In genomic region chr17:66283296-66283934, GRCh38 we compare ENCODE assay signal across 16 cellular contexts. TPM values are rescaled to one million over a fixed set of nuclear protein-coding genes. Genes with fewer than 3 reads are reported as not detected.
A peak's percentile ranks its signal among the peaks of the same experiment; 100 is the strongest.
DNase-seq lines count a peak whose midpoint lies in the region; ATAC-seq, FAIRE-seq and TF ChIP-seq lines count a peak whose summit lies in the region.
"Had no signal": no experiment of that assay in that cellular context is flagged by ENCODE, and none has a peak within 500 bp of the region (broad histone marks: within the 10 kb centered on the region; RNA-seq: fewer than 3 reads in every experiment).

No MANE protein-coding gene starts in this region.

- BruUV-seq in HepG2 (replicated peaks; lab: Mats Ljungman, UMichigan): no TSS peak

- TF ChIP-seq RAD21 in HepG2 (CRISPR knock-in tag; IDR thresholded peaks at IDR 0.05): no peak

- FAIRE-seq in HepG2 (lab: Jason Lieb, UNC): no peak
- FAIRE-seq: GM12878, GM18507 had no signal

- H3K36me3 ChIP-seq in HepG2 (replicated peaks in 1 of 2; ENCODE audit: control insufficient read depth in 1 of 2, insufficient read depth in 2 of 2, low read length in 2 of 2): no peaks in the 10 kb centered on the region
- no peaks in the 10 kb centered on the region for H3K36me3 ChIP-seq in right lobe of liver
- H3K36me3 ChIP-seq in HEK293 (ENCODE audit: control insufficient read depth in 2 of 2, insufficient read depth in 1 of 2, low read length in 2 of 2): no peaks in the 10 kb centered on the region

- POLR2A ChIA-PET in HepG2 (lab: Yijun Ruan, JAX) (no interaction called here), HEK293 (lab: Yijun Ruan, JAX) (no interaction called here)

- no peak for DNase-seq in HepG2 (ENCODE audit: low spot score)
- no peak for DNase-seq in right lobe of liver
- peak; percentile 9 for DNase-seq in islet precursor cell
- DNase-seq: Calu3, DMS 273 treated with DMSO at 0.1 percent for 48 hours, H7 had no signal

- H3K4me2 ChIP-seq in HepG2 (ENCODE audit: low read depth, low read length): peak overlapping the region; percentile 40; the same call in 1 of the 2 replicates
- H3K4me2 ChIP-seq: GM23338 had no signal

- H2AFZ ChIP-seq in HepG2 (ENCODE audit: low read length): no peak overlapping the region
- H2AFZ ChIP-seq: GM23338 had no signal

- no peaks in the 10 kb centered on the region for H3K79me2 ChIP-seq in HepG2 (ENCODE audit: insufficient read depth, low read length)

- intact Hi-C loops in HepG2 (cut with micrococcal nuclease; ENCODE audit: unreplicated experiment) (no loop called here), right lobe of liver (cut with DNase I) (no loop called here)

- no peak for TF ChIP-seq POLR2A in HepG2 (IDR thresholded peaks at IDR 0.05; ENCODE audit: insufficient read depth in 1 of 2, low read depth in 2 of 2, low read length in 2 of 2)
- no peak for TF ChIP-seq POLR2A in right lobe of liver (IDR thresholded peaks at IDR 0.05)

- no peaks in the 10 kb centered on the region for H4K20me1 ChIP-seq in HepG2 (ENCODE audit: insufficient read depth, low read length)

- ATAC-seq in HepG2 (peak; percentile 26; the same call in 1 of the 3 replicates), right lobe of liver (no peak), SK-N-SH treated with all-trans-retinoic acid at 6 μM for 48 hours (no peak), HG03521 (IDR thresholded peaks at IDR 0.05; ENCODE audit: unreplicated experiment) (no peak)
- ATAC-seq: GM12878, GM23338 had no signal

- TF ChIP-seq CTCF in HepG2 (CRISPR knock-in tag; IDR thresholded peaks at IDR 0.05): no peak
- TF ChIP-seq CTCF in right lobe of liver (IDR thresholded peaks at IDR 0.05): no peak
- no peak for TF ChIP-seq CTCF in HEK293 (tag by site-specific recombination; IDR thresholded peaks at IDR 0.05)

- CTCF ChIA-PET in HepG2 (lab: Yijun Ruan, JAX; ENCODE audit: low intra/inter-chr PET ratio, low total read pairs): no interaction called here
- CTCF ChIA-PET in HEK293 (lab: Yijun Ruan, JAX): interaction anchor here (0.6 kb wide), 1 partner anchor 42 kb away, joined by 3 read pairs; no protein-coding TSS in a partner anchor

- TF ChIP-seq EP300 in HepG2 (IDR thresholded peaks at IDR 0.05; ENCODE audit: low read depth in 2 of 2, low read length in 2 of 2) (no peak), HepG2 (CRISPR knock-in tag; IDR thresholded peaks at IDR 0.05; ENCODE audit: borderline replicate concordance) (no peak)

- H3K27me3 ChIP-seq in HepG2 (ENCODE audit: control insufficient read depth in 1 of 2, insufficient read depth in 2 of 2, low read length in 2 of 2) (no peaks in the 10 kb centered on the region; a peak in 1 of 5 replicates), right lobe of liver (no peaks in the 10 kb centered on the region)

- peaks cover 33% of the 10 kb centered on the region for H3K4me1 ChIP-seq in HepG2 (ENCODE audit: insufficient read depth, low read length)
- H3K4me1 ChIP-seq in right lobe of liver: no peaks in the 10 kb centered on the region
- H3K4me1 ChIP-seq in HEK293 (ENCODE audit: control insufficient read depth, insufficient read depth, low read length): no peaks in the 10 kb centered on the region

- H3K27ac ChIP-seq in HepG2 (ENCODE audit: extremely low read length, insufficient read depth, low read length) (no peak overlapping the region), right lobe of liver (no peak overlapping the region), HEK293 (ENCODE audit: extremely low read depth, low read depth, low read length) (no peak overlapping the region)

- H3K9ac ChIP-seq in HepG2 (ENCODE audit: insufficient read depth, low read depth, low read length): no peak overlapping the region

- in situ Hi-C loops in HepG2 (cut with HindIII; ENCODE audit: extremely low pct_ligation_motif_present, low pct_unique_long_range_greater_than_20kb): no loop called here

- WGBS in HepG2 (ENCODE audit: low lambda C conversion rate): 21% methylated on average over 6 of the region's 6 CpGs
- 74% methylated on average over 6 of the region's 6 CpGs for WGBS in right lobe of liver (ENCODE audit: insufficient coverage, low coverage, low lambda C conversion rate, missing lambda C conversion rate)

- H3K4me3 ChIP-seq in HepG2 (replicated peaks in 1 of 3; ENCODE audit: insufficient read depth in 1 of 3, low read depth in 2 of 3, low read length in 3 of 3) (no peak overlapping the region), right lobe of liver (no peak overlapping the region), HEK293 (ENCODE audit: low read depth, low read length) (no peak overlapping the region)
- H3K4me3 ChIP-seq: GM12878, GM23338 had no signal

- H3K9me3 ChIP-seq in HepG2 (ENCODE audit: low read length) (no peaks in the 10 kb centered on the region), right lobe of liver (no peaks in the 10 kb centered on the region), HEK293 (ENCODE audit: control insufficient read depth, insufficient read depth, low read depth, low read length) (no peaks in the 10 kb centered on the region)

TF ChIP-seq in HepG2, 621 proteins besides CTCF, POLR2A, EP300 and RAD21 (continues in another document):
- TF ChIP-seq CEBPG (CRISPR knock-in tag; IDR thresholded peaks at IDR 0.05): peak; percentile 83

TF ChIP-seq in HEK293, 187 proteins besides CTCF, POLR2A, EP300 and RAD21:
- peak; percentile 83 for TF ChIP-seq ZNF664 (tag by site-specific recombination; IDR thresholded peaks at IDR 0.05)
- no peak for TF ChIP-seq ZSCAN16 (tag by site-specific recombination; IDR thresholded peaks at IDR 0.05)

TF ChIP-seq in SK-N-SH treated with all-trans-retinoic acid at 6 μM for 48 hours, 23 proteins besides CTCF, POLR2A, EP300 and RAD21:
- TF ChIP-seq CSDC2 (CRISPR knock-in tag; IDR thresholded peaks at IDR 0.05): no peak
- no peak for TF ChIP-seq TOX (CRISPR knock-in tag; IDR thresholded peaks at IDR 0.05; ENCODE audit: borderline replicate concordance)
- no peak for TF ChIP-seq RARB (CRISPR knock-in tag; IDR thresholded peaks at IDR 0.05)

RNA-seq across cellular contexts. Expression of gene PRKCA, which starts 19.0 kb away (rescaled TPM):
- total RNA-seq in HepG2 (2016; rRNA removed; fragmentation: Illumina TruSeq; extraction: Trizol) (18.5 and 24.4 TPM in 2 replicates), right lobe of liver (10 to 100 TPM; 11.7 to 23.0 (median 18.7) TPM)
- total RNA-seq in HepG2 (2016; cell fraction: cytosol; rRNA removed; fragmentation: Illumina TruSeq; extraction: Trizol; ENCODE audit: low read depth): 6.7 and 7.1 TPM in 2 replicates
- total RNA-seq in HepG2 (2016; cell fraction: insoluble cytoplasmic fraction; rRNA removed; fragmentation: Illumina TruSeq; extraction: Trizol): 17.8 and 22.1 TPM in 2 replicates
- total RNA-seq in HepG2 (2016; cell fraction: membrane; rRNA removed; fragmentation: Illumina TruSeq; extraction: Trizol): 8.8 and 9.9 TPM in 2 replicates
- 36.9 and 39.8 TPM in 2 replicates for total RNA-seq in HepG2 (2016; cell fraction: nucleus; rRNA removed; fragmentation: Illumina TruSeq; extraction: Trizol)
- 20.1 and 21.5 TPM in 2 replicates for polyA plus RNA-seq in HepG2 (2011; rRNA removed)
- 13.2 and 17.7 TPM in 2 replicates for polyA plus RNA-seq in HepG2 (2011; cell fraction: cytosol; rRNA removed)
- polyA plus RNA-seq in HepG2 (2011; cell fraction: nucleus; rRNA removed): 19.1 and 22.8 TPM in 2 replicates
- 14.6 and 15.5 TPM in 2 replicates for polyA plus RNA-seq in HepG2 (2012)
- polyA plus RNA-seq in HepG2 (2016; cell fraction: cytosol; fragmentation: Illumina TruSeq; extraction: Trizol; ENCODE audit: low read depth): 1.4 and 1.8 TPM in 2 replicates
- 21.7 and 25.8 TPM in 2 replicates for polyA plus RNA-seq in HepG2 (2016; cell fraction: insoluble cytoplasmic fraction; fragmentation: Illumina TruSeq; extraction: Trizol; ENCODE audit: low read depth)
- 3.4 and 3.7 TPM in 2 replicates for polyA plus RNA-seq in HepG2 (2016; cell fraction: membrane; fragmentation: Illumina TruSeq; extraction: Trizol; ENCODE audit: low read depth)
- 26.4 and 28.3 TPM in 2 replicates for polyA plus RNA-seq in HepG2 (2016; cell fraction: nucleus; fragmentation: Illumina TruSeq; extraction: Trizol; ENCODE audit: insufficient read depth, low read depth)
- 19.6 and 43.9 TPM in 2 replicates for polyA minus RNA-seq in HepG2 (2011; rRNA and poly(A)+ RNA removed; ENCODE audit: low replicate concordance)
- polyA minus RNA-seq in HepG2 (2011; cell fraction: cytosol; rRNA and poly(A)+ RNA removed): 24.9 and 27.4 TPM in 2 replicates
- polyA minus RNA-seq in HepG2 (2011; cell fraction: nucleus; rRNA and poly(A)+ RNA removed): 52.5 and 53.8 TPM in 2 replicates

RNA-seq across cellular contexts. Expression of gene APOH, which starts 54.2 kb away (rescaled TPM):
- total RNA-seq in HepG2 (2016; rRNA removed; fragmentation: Illumina TruSeq; extraction: Trizol) (2,482 and 4,846 TPM in 2 replicates), right lobe of liver (1,000 to 10,000 TPM; 3,186 to 7,027 (median 4,523) TPM)
- total RNA-seq in HepG2 (2016; cell fraction: cytosol; rRNA removed; fragmentation: Illumina TruSeq; extraction: Trizol; ENCODE audit: low read depth): 1,150 and 1,183 TPM in 2 replicates
- 2,465 and 4,724 TPM in 2 replicates for total RNA-seq in HepG2 (2016; cell fraction: insoluble cytoplasmic fraction; rRNA removed; fragmentation: Illumina TruSeq; extraction: Trizol)
- total RNA-seq in HepG2 (2016; cell fraction: membrane; rRNA removed; fragmentation: Illumina TruSeq; extraction: Trizol): 1,158 and 1,221 TPM in 2 replicates
- total RNA-seq in HepG2 (2016; cell fraction: nucleus; rRNA removed; fragmentation: Illumina TruSeq; extraction: Trizol): 3,038 and 3,639 TPM in 2 replicates
- polyA plus RNA-seq in HepG2 (2011; rRNA removed): 5,538 and 5,748 TPM in 2 replicates
- polyA plus RNA-seq in HepG2 (2011; cell fraction: cytosol; rRNA removed): 2,927 and 4,844 TPM in 2 replicates
- polyA plus RNA-seq in HepG2 (2011; cell fraction: nucleus; rRNA removed): 1,326 and 1,783 TPM in 2 replicates
- polyA plus RNA-seq in HepG2 (2012): 3,089 and 3,460 TPM in 2 replicates
- polyA plus RNA-seq in HepG2 (2016; cell fraction: cytosol; fragmentation: Illumina TruSeq; extraction: Trizol; ENCODE audit: low read depth): 1,295 and 1,314 TPM in 2 replicates
- 2,481 and 2,611 TPM in 2 replicates for polyA plus RNA-seq in HepG2 (2016; cell fraction: insoluble cytoplasmic fraction; fragmentation: Illumina TruSeq; extraction: Trizol; ENCODE audit: low read depth)
- polyA plus RNA-seq in HepG2 (2016; cell fraction: membrane; fragmentation: Illumina TruSeq; extraction: Trizol; ENCODE audit: low read depth): 1,085 and 1,169 TPM in 2 replicates
- polyA plus RNA-seq in HepG2 (2016; cell fraction: nucleus; fragmentation: Illumina TruSeq; extraction: Trizol; ENCODE audit: insufficient read depth, low read depth): 4,801 and 5,262 TPM in 2 replicates
- polyA minus RNA-seq in HepG2 (2011; rRNA and poly(A)+ RNA removed; ENCODE audit: low replicate concordance): 0.80 and 1,354 TPM in 2 replicates
- polyA minus RNA-seq in HepG2 (2011; cell fraction: cytosol; rRNA and poly(A)+ RNA removed): 959 and 1,296 TPM in 2 replicates
- 534 and 903 TPM in 2 replicates for polyA minus RNA-seq in HepG2 (2011; cell fraction: nucleus; rRNA and poly(A)+ RNA removed)
- total RNA-seq: Calu3, Daoy, GM23338, H7 had no signal
- polyA plus RNA-seq: BJ, CD14-positive monocyte, GM12878, GM23338, IgD-negative memory B cell had no signal

Comparison
In these comparisons a context has a peak if more than half of its experiments do, and no peak if none do; other contexts are left out.
1. Of the 63 proteins assayed by ChIP-seq in both HepG2 and HEK293: peak only in HepG2: ZNF629; only in HEK293: none; in both: none; in neither: 62.